ENCODE assay signal across 8 cellular contexts in the genomic region with DNA sequence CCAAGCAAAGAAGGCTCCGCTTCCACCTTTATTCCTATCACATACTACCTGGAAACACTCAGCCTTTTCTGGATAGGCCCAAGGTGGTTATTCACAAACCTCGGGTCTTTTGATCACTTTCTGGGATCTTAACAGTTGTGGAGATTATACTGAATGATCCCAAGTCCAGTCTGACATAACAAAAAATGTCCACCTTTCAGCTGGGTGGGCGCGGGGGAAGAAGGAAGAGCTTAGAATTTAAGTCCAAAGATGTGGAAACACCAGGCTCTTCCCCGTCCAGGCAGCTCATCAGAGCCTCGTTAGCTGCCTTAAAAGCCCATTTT. TPM values are rescaled to one million over a fixed set of nuclear protein-coding genes. Genes with fewer than 3 reads are reported as not detected.
DNase-seq lines count a peak whose midpoint lies in the region; ATAC-seq and TF ChIP-seq lines count a peak whose summit lies in the region.

No MANE protein-coding gene starts in this region.

- CTCF ChIA-PET in activated naive CD4-positive, alpha-beta T cell treated with anti-CD3 and anti-CD28 coated beads for 36 hours (lab: Charles Lee) = interaction anchor here (1.1 to 2.0 kb wide), 5 partner anchors 13 to 382 kb away, joined by 3 to 8 read pairs (median 6); no protein-coding TSS in a partner anchor

- ATAC-seq in activated naive CD8-positive, alpha-beta T cell treated with anti-CD3 and anti-CD28 coated beads, Interleukin-2, amount 50 U/mL, for 24 hours = no peak
- peak in 2 of 4 donors; percentile 3 for ATAC-seq in right lobe of liver
- no peak for ATAC-seq in HG03565 (IDR thresholded peaks at IDR 0.05; ENCODE audit: unreplicated experiment)
- ATAC-seq in HG03045 (IDR thresholded peaks at IDR 0.05; ENCODE audit: unreplicated experiment) = no peak

- H3K9me3 Mint-ChIP-seq in activated naive CD4-positive, alpha-beta T cell treated with anti-CD3 and anti-CD28 coated beads for 36 hours = no peaks in the 10 kb centered on the region
- H3K9me3 Mint-ChIP-seq in activated naive CD8-positive, alpha-beta T cell treated with anti-CD3 and anti-CD28 coated beads, Interleukin-2, amount 50 U/mL, for 24 hours = no peaks in the 10 kb centered on the region
- no peaks in the 10 kb centered on the region for H3K9me3 Mint-ChIP-seq in type B pancreatic cell

- no peaks in the 10 kb centered on the region for H3K36me3 Mint-ChIP-seq in activated naive CD4-positive, alpha-beta T cell treated with anti-CD3 and anti-CD28 coated beads for 36 hours (ENCODE audit: low read depth)
- H3K36me3 Mint-ChIP-seq in activated naive CD8-positive, alpha-beta T cell treated with anti-CD3 and anti-CD28 coated beads, Interleukin-2, amount 50 U/mL, for 24 hours (ENCODE audit: low read depth) = no peaks in the 10 kb centered on the region
- H3K36me3 Mint-ChIP-seq in type B pancreatic cell = no peaks in the 10 kb centered on the region

- TF ChIP-seq CTCF in right lobe of liver (IDR thresholded peaks at IDR 0.05) = no peak
- TF ChIP-seq CTCF in type B pancreatic cell (conservative IDR thresholded peaks at IDR 0.05) = no peak

- H3K4me3 Mint-ChIP-seq in activated naive CD4-positive, alpha-beta T cell treated with anti-CD3 and anti-CD28 coated beads for 36 hours = peak overlapping the region; percentile 84
- peak overlapping the region; percentile 77 for H3K4me3 Mint-ChIP-seq in activated naive CD8-positive, alpha-beta T cell treated with anti-CD3 and anti-CD28 coated beads, Interleukin-2, amount 50 U/mL, for 24 hours
- H3K4me3 Mint-ChIP-seq in type B pancreatic cell = peak overlapping the region; percentile 89

- no peaks in the 10 kb centered on the region for H3K36me3 ChIP-seq in right lobe of liver

- H3K4me1 ChIP-seq in right lobe of liver = peaks cover 0 to 17% (median 7%) of the 10 kb centered on the region in 4 donors

- no peak overlapping the region for H3K27ac Mint-ChIP-seq in activated naive CD4-positive, alpha-beta T cell treated with anti-CD3 and anti-CD28 coated beads for 36 hours
- H3K27ac Mint-ChIP-seq in activated naive CD8-positive, alpha-beta T cell treated with anti-CD3 and anti-CD28 coated beads, Interleukin-2, amount 50 U/mL, for 24 hours = peak overlapping the region; percentile 72
- H3K27ac Mint-ChIP-seq in type B pancreatic cell = peak overlapping the region; percentile 89

- H3K4me1 Mint-ChIP-seq in activated naive CD4-positive, alpha-beta T cell treated with anti-CD3 and anti-CD28 coated beads for 36 hours (ENCODE audit: low read depth) = peaks cover 10% of the 10 kb centered on the region
- H3K4me1 Mint-ChIP-seq in activated naive CD8-positive, alpha-beta T cell treated with anti-CD3 and anti-CD28 coated beads, Interleukin-2, amount 50 U/mL, for 24 hours = peaks cover 13% of the 10 kb centered on the region
- H3K4me1 Mint-ChIP-seq in type B pancreatic cell (ENCODE audit: unreplicated experiment) = peaks cover 6% of the 10 kb centered on the region

- intact Hi-C loops in activated naive CD4-positive, alpha-beta T cell treated with anti-CD3 and anti-CD28 coated beads for 36 hours (cut with micrococcal nuclease) = loop anchor here (1.0 to 2.0 kb wide), 4 partner anchors 17 to 755 kb away; a partner anchor contains a TSS
- intact Hi-C loops in right lobe of liver (cut with DNase I) (no loop called here), posterior cingulate gyrus (cut with DNase I) (no loop called here)

- peak overlapping the region; percentile 49 to 95 (median 83) for H3K4me3 ChIP-seq in right lobe of liver

- H3K9me3 ChIP-seq in right lobe of liver = no peaks in the 10 kb centered on the region

- 28% methylated on average over 2 of the region's 6 CpGs for WGBS in right lobe of liver (ENCODE audit: insufficient coverage, low coverage, low lambda C conversion rate, missing lambda C conversion rate)

- peaks cover 42% of the 10 kb centered on the region for H3K27me3 Mint-ChIP-seq in activated naive CD4-positive, alpha-beta T cell treated with anti-CD3 and anti-CD28 coated beads for 36 hours (ENCODE audit: low read depth)
- H3K27me3 Mint-ChIP-seq in activated naive CD8-positive, alpha-beta T cell treated with anti-CD3 and anti-CD28 coated beads, Interleukin-2, amount 50 U/mL, for 24 hours = peaks cover 51% of the 10 kb centered on the region
- peaks cover 51% of the 10 kb centered on the region for H3K27me3 Mint-ChIP-seq in type B pancreatic cell

- DNase-seq in activated naive CD4-positive, alpha-beta T cell treated with anti-CD3 and anti-CD28 coated beads for 36 hours = no peak
- DNase-seq in activated naive CD4-positive, alpha-beta T cell treated with anti-CD3 and anti-CD28 coated beads, Interleukin-2, amount 50 U/mL, for 16 hours = no peak
- no peak for DNase-seq in activated naive CD8-positive, alpha-beta T cell treated with anti-CD3 and anti-CD28 coated beads, Interleukin-2, amount 50 U/mL, for 24 hours
- DNase-seq in right lobe of liver = no peak
- no peak for DNase-seq in type B pancreatic cell (ENCODE audit: extremely low spot score, unreplicated experiment)
- no peak for DNase-seq in posterior cingulate gyrus

- no peaks in the 10 kb centered on the region for H3K27me3 ChIP-seq in right lobe of liver

- peak overlapping the region; percentile 59 to 97 (median 90) for H3K27ac ChIP-seq in right lobe of liver

- no peak for TF ChIP-seq POLR2A in right lobe of liver (IDR thresholded peaks at IDR 0.05)

RNA-seq across cellular contexts. Expression of a gene that starts 0.3 kb away (rescaled TPM):
- total RNA-seq in activated naive CD4-positive, alpha-beta T cell treated with anti-CD3 and anti-CD28 coated beads for 36 hours = under 1 TPM in 1 of 2 experiments, not detected in 1; 0.52 TPM
- total RNA-seq in right lobe of liver = 1 to 10 TPM; 4.0 to 8.9 (median 6.2) TPM
- total RNA-seq in type B pancreatic cell (ENCODE audit: low replicate concordance) = 2.2 and 3.7 TPM in 2 replicates

RNA-seq across cellular contexts. Expression of a gene that starts 15.1 kb away (rescaled TPM):
- not detected for total RNA-seq in activated naive CD4-positive, alpha-beta T cell treated with anti-CD3 and anti-CD28 coated beads for 36 hours
- total RNA-seq in right lobe of liver = 1 to 10 TPM in 2 of 6 experiments, under 1 TPM in 3, not detected in 1; 0.12 to 1.9 (median 0.81) TPM
- 0.31 and 1.7 TPM in 2 replicates for total RNA-seq in type B pancreatic cell (ENCODE audit: low replicate concordance)
